37 cellular contexts compared by ENCODE assay signal in genomic region chr18:37902344-37902743, GRCh38.
"Had no signal": no experiment of that assay in that cellular context is flagged by ENCODE, and none has a peak within 500 bp of the region (broad histone marks: within the 10 kb centered on the region; RNA-seq: fewer than 3 reads in every experiment).

No MANE protein-coding gene starts in this region.

- H3K36me3 ChIP-seq: ascending aorta, cardiac muscle cell had no signal

- H3K27ac Mint-ChIP-seq: activated B cell treated with CpG ODN at 0.5 μM for 24 hours; activated CD4-positive, alpha-beta memory T cell treated with anti-CD3 and anti-CD28 coated beads for 36 hours; activated CD8-positive, alpha-beta T cell treated with anti-CD3 and anti-CD28 coated beads for 36 hours; activated naive CD4-positive, alpha-beta T cell treated with anti-CD3 and anti-CD28 coated beads for 36 hours; activated naive CD8-positive, alpha-beta T cell; activated naive CD8-positive, alpha-beta T cell treated with anti-CD3 and anti-CD28 coated beads, Interleukin-2, amount 10 ng/mL, durations not matched to agents 7 days and 5 days; activated naive CD8-positive, alpha-beta T cell treated with anti-CD3 and anti-CD28 coated beads, Interleukin-2, amount 50 U/mL, for 24 hours; activated T-cell treated with anti-CD3 and anti-CD28 coated beads, Interleukin-2, amount 50 U/mL, for 72 hours; activated T-helper 1 cell treated with anti-CD3 and anti-CD28 coated beads, Interleukin-12 subunit alpha, Interleukin-12 subunit beta, Interleukin-2, Interleukin-4 antibody, amounts not matched to agents 30 ng/mL and 10 ng/mL and 1 ng/mL, durations not matched to agents 14 hours and 24 hours and 36 hours; activated T-helper 17 cell treated with anti-CD3 and anti-CD28 coated beads, Interleukin-2, amount 50 U/mL, for 72 hours; brain; T-helper 1 cell treated with Interleukin-12 subunit alpha and Interleukin-12 subunit beta and Interleukin-4 antibody, amounts not matched to agents 30 μg/mL and 1 μg/mL, for 36 hours; T-helper 2 cell treated with Interferon-gamma antibody and Interleukin-4, amounts not matched to agents 5 μg/mL and 100 μg/mL, for 36 hours had no signal

- H3K4me3 ChIP-seq: ascending aorta, cardiac muscle cell had no signal

- H3K4me1 ChIP-seq: ascending aorta had no signal

- H3K27ac ChIP-seq: ascending aorta, cardiac muscle cell, VCaP had no signal

- H3K9me3 ChIP-seq: ascending aorta had no signal

- H3K9me3 Mint-ChIP-seq: activated CD4-positive, alpha-beta memory T cell treated with anti-CD3 and anti-CD28 coated beads for 36 hours; activated CD8-positive, alpha-beta T cell treated with anti-CD3 and anti-CD28 coated beads for 36 hours; activated naive CD4-positive, alpha-beta T cell treated with anti-CD3 and anti-CD28 coated beads for 36 hours; activated naive CD8-positive, alpha-beta T cell treated with anti-CD3 and anti-CD28 coated beads, Interleukin-2, amount 50 U/mL, for 24 hours; activated T-helper 1 cell treated with anti-CD3 and anti-CD28 coated beads, Interleukin-12 subunit alpha, Interleukin-12 subunit beta, Interleukin-2, Interleukin-4 antibody, amounts not matched to agents 30 ng/mL and 10 ng/mL and 1 ng/mL, durations not matched to agents 14 hours and 24 hours and 36 hours; brain had no signal

- ATAC-seq: activated CD8-positive, alpha-beta T cell treated with anti-CD3 and anti-CD28 coated beads for 36 hours; activated naive CD8-positive, alpha-beta T cell treated with anti-CD3 and anti-CD28 coated beads, Interleukin-2, amount 50 U/mL, for 24 hours; activated T-cell treated with anti-CD3 and anti-CD28 coated beads, Interleukin-2, amount 50 U/mL, for 4 hours; activated T-cell treated with anti-CD3 and anti-CD28 coated beads, Interleukin-2, amount 50 U/mL, for 72 hours; activated T-helper 17 cell treated with anti-CD3 and anti-CD28 coated beads, Interleukin-2, amount 50 U/mL, for 72 hours had no signal

- H3K36me3 Mint-ChIP-seq: activated CD4-positive, alpha-beta memory T cell treated with anti-CD3 and anti-CD28 coated beads for 36 hours; activated naive CD8-positive, alpha-beta T cell; activated naive CD8-positive, alpha-beta T cell treated with anti-CD3 and anti-CD28 coated beads, Interleukin-2, amount 10 ng/mL, durations not matched to agents 7 days and 5 days; brain had no signal

- DNase-seq: activated B cell treated with CpG ODN at 0.5 μM for 24 hours; activated CD4-positive, alpha-beta memory T cell treated with anti-CD3 and anti-CD28 coated beads for 36 hours; activated CD4-positive, alpha-beta T cell treated with anti-CD3 and anti-CD28 coated beads for 48 hours; activated CD4-positive, alpha-beta T cell treated with anti-CD3 and anti-CD28 coated beads, Interleukin-2, amount 50 U/mL, for 1 hour; activated CD4-positive, alpha-beta T cell treated with anti-CD3 and anti-CD28 coated beads, Interleukin-2, amount 50 U/mL, for 4 hours; activated CD4-positive, CD25-positive, alpha-beta regulatory T cell treated with anti-CD3 and anti-CD28 coated beads, Interleukin-2, amount 50 U/mL, for 72 hours; activated CD8-positive, alpha-beta memory T cell treated with anti-CD3 and anti-CD28 coated beads, Interleukin-2, amount 50 U/mL, for 4 hours; activated CD8-positive, alpha-beta T cell treated with anti-CD3 and anti-CD28 coated beads for 36 hours; activated effector memory CD4-positive, alpha-beta T cell treated with anti-CD3 and anti-CD28 coated beads, Interleukin-2, amount 50 U/mL, for 16 hours; activated gamma-delta T cell treated with Interleukin-2 at 50 U/mL for 16 hours; activated naive CD4-positive, alpha-beta T cell; activated naive CD4-positive, alpha-beta T cell treated with anti-CD3 and anti-CD28 coated beads for 36 hours; activated naive CD4-positive, alpha-beta T cell treated with anti-CD3 and anti-CD28 coated beads, Interleukin-2, amount 50 U/mL, for 16 hours; activated naive CD8-positive, alpha-beta T cell treated with anti-CD3 and anti-CD28 coated beads, Interleukin-2, amount 10 ng/mL, durations not matched to agents 7 days and 5 days; activated naive CD8-positive, alpha-beta T cell treated with anti-CD3 and anti-CD28 coated beads, Interleukin-2, amount 50 U/mL, for 24 hours; activated T-cell treated with anti-CD3 and anti-CD28 coated beads for 4 hours; activated T-cell treated with anti-CD3 and anti-CD28 coated beads, Interleukin-2, amount 50 U/mL, for 1 hour; activated T-cell treated with anti-CD3 and anti-CD28 coated beads, Interleukin-2, amount 50 U/mL, for 4 hours; activated T-cell treated with anti-CD3 and anti-CD28 coated beads, Interleukin-2, amount 50 U/mL, for 72 hours; amygdala; anterior cingulate cortex; caudate nucleus; cerebellar nuclear complex; T-helper 1 cell; T-helper 2 cell; T-helper 9 cell had no signal

- FAIRE-seq: bronchial epithelial cell, TTC549 had no signal

- H3K27me3 ChIP-seq: ascending aorta, cardiac muscle cell had no signal
